Comparison of ENCODE assay signal across 2 cellular contexts in the genomic region with DNA sequence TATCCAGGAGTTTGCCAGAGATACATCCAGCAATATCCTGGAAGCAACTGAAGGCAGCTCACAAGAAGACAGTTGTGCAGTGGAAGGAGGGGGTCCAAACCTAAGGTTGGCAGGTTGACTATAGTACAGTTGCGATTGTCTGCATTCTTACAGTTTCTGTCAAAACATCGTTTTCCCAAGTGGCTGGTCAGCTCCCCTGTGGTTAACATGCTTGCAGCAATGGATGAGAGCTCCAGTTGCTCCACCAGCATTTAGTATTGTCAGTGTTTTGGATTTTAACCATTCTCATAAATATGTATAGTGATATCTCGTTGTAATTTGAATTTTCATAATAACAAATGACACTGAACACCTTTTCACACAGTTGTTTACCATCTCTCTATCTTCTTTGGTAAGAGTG.
TF ChIP-seq lines count a peak whose summit lies in the region.

No MANE protein-coding gene starts in this region.

TF ChIP-seq in K562, 482 proteins besides CTCF, POLR2A, EP300 and RAD21:
- TF ChIP-seq PHB2 (IDR thresholded peaks at IDR 0.05; ENCODE audit: low read depth), result no peak
- TF ChIP-seq ZNF23 (CRISPR knock-in tag; IDR thresholded peaks at IDR 0.05), result no peak
- TF ChIP-seq, protein P1, sequence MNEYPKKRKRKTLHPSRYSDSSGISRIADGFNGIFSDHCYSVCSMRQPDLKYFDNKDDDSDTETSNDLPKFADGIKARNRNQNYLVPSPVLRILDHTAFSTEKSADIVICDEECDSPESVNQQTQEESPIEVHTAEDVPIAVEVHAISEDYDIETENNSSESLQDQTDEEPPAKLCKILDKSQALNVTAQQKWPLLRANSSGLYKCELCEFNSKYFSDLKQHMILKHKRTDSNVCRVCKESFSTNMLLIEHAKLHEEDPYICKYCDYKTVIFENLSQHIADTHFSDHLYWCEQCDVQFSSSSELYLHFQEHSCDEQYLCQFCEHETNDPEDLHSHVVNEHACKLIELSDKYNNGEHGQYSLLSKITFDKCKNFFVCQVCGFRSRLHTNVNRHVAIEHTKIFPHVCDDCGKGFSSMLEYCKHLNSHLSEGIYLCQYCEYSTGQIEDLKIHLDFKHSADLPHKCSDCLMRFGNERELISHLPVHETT (CRISPR knock-in tag; conservative IDR thresholded peaks at IDR 0.05 in 1 of 2, IDR thresholded peaks at IDR 0.05 in 1 of 2), result no peak
- TF ChIP-seq NCOA6 (IDR thresholded peaks at IDR 0.05), result no peak
- TF ChIP-seq HMG20A (CRISPR knock-in tag; conservative IDR thresholded peaks at IDR 0.05), result no peak
- TF ChIP-seq ZNF232 (CRISPR knock-in tag; IDR thresholded peaks at IDR 0.05), result no peak
- no peak for TF ChIP-seq ZNF197 (CRISPR knock-in tag; IDR thresholded peaks at IDR 0.05; ENCODE audit: low read depth)

TF ChIP-seq in HEK293T, 16 proteins besides CTCF, POLR2A, EP300 and RAD21:
- no peak for TF ChIP-seq NFRKB (IDR thresholded peaks at IDR 0.05)
